ENCODE assay signal across 7 cellular contexts in genomic region chr5:143002459-143003327, GRCh38.
DNase-seq lines count a peak whose midpoint lies in the region; ATAC-seq and TF ChIP-seq lines count a peak whose summit lies in the region.

No MANE protein-coding gene starts in this region.

- H3K27me3 Mint-ChIP-seq in IgD-negative memory B cell: no peaks in the 10 kb centered on the region
- no peaks in the 10 kb centered on the region for H3K27me3 Mint-ChIP-seq in T-helper 2 cell treated with Interferon-gamma antibody and Interleukin-4, amounts not matched to agents 5 μg/mL and 100 μg/mL, for 36 hours (ENCODE audit: low read depth)
- no peaks in the 10 kb centered on the region for H3K27me3 Mint-ChIP-seq in stimulated activated memory B cell treated with anti-CD40 and anti-IgM and Interleukin-4, amounts not matched to agents 10 μg/mL and 1 μg/mL and 100 μg/mL, for 72 hours

- peak overlapping the region; percentile 82 for H3K27ac ChIP-seq in lower lobe of right lung

- TF ChIP-seq CTCF in GM12873 (IDR thresholded peaks at IDR 0.05; ENCODE audit: insufficient read depth, low read depth, low read length, missing control alignments): peak; percentile 74
- peak; percentile 50 for TF ChIP-seq CTCF in lower lobe of right lung (IDR thresholded peaks at IDR 0.05)

- no peaks in the 10 kb centered on the region for H3K36me3 ChIP-seq in lower lobe of right lung

- intact Hi-C loops in lower lobe of right lung (cut with DNase I): no loop called here

- H3K36me3 Mint-ChIP-seq in IgD-negative memory B cell: no peaks in the 10 kb centered on the region
- H3K36me3 Mint-ChIP-seq in T-helper 2 cell treated with Interferon-gamma antibody and Interleukin-4, amounts not matched to agents 5 μg/mL and 100 μg/mL, for 36 hours (ENCODE audit: low read depth): peaks cover 7% of the 10 kb centered on the region
- H3K36me3 Mint-ChIP-seq in stimulated activated memory B cell treated with anti-CD40 and anti-IgM and Interleukin-4, amounts not matched to agents 10 μg/mL and 1 μg/mL and 100 μg/mL, for 72 hours: no peaks in the 10 kb centered on the region

- peak; percentile 64 for DNase-seq in T-helper 2 cell treated with Interferon-gamma antibody and Interleukin-4, amounts not matched to agents 5 μg/mL and 100 μg/mL, for 36 hours (ENCODE audit: low spot score)
- peak; percentile 78 for DNase-seq in central memory CD4-positive, alpha-beta T cell
- DNase-seq in lower lobe of right lung: peak; percentile 52

- H3K4me1 ChIP-seq in lower lobe of right lung: peaks cover 61% of the 10 kb centered on the region

- H3K27me3 ChIP-seq in lower lobe of right lung (ENCODE audit: low read depth): no peaks in the 10 kb centered on the region

- no peaks in the 10 kb centered on the region for H3K9me3 Mint-ChIP-seq in IgD-negative memory B cell
- H3K9me3 Mint-ChIP-seq in T-helper 2 cell treated with Interferon-gamma antibody and Interleukin-4, amounts not matched to agents 5 μg/mL and 100 μg/mL, for 36 hours: peaks cover 3% of the 10 kb centered on the region
- H3K9me3 Mint-ChIP-seq in stimulated activated memory B cell treated with anti-CD40 and anti-IgM and Interleukin-4, amounts not matched to agents 10 μg/mL and 1 μg/mL and 100 μg/mL, for 72 hours: peaks cover 2% of the 10 kb centered on the region

- peak overlapping the region; percentile 17 for H3K4me3 ChIP-seq in lower lobe of right lung

- peak overlapping the region in 3 of 4 donors; percentile 52 to 78 (median 67) for H3K4me3 Mint-ChIP-seq in IgD-negative memory B cell
- H3K4me3 Mint-ChIP-seq in T-helper 2 cell treated with Interferon-gamma antibody and Interleukin-4, amounts not matched to agents 5 μg/mL and 100 μg/mL, for 36 hours: peak overlapping the region; percentile 66
- peak overlapping the region; percentile 15 for H3K4me3 Mint-ChIP-seq in stimulated activated memory B cell treated with anti-CD40 and anti-IgM and Interleukin-4, amounts not matched to agents 10 μg/mL and 1 μg/mL and 100 μg/mL, for 72 hours

- peaks cover 37 to 54% (median 40%) of the 10 kb centered on the region in 3 donors for H3K4me1 Mint-ChIP-seq in IgD-negative memory B cell
- peaks cover 64% of the 10 kb centered on the region for H3K4me1 Mint-ChIP-seq in T-helper 2 cell treated with Interferon-gamma antibody and Interleukin-4, amounts not matched to agents 5 μg/mL and 100 μg/mL, for 36 hours (ENCODE audit: low read depth)
- peaks cover 57% of the 10 kb centered on the region for H3K4me1 Mint-ChIP-seq in stimulated activated memory B cell treated with anti-CD40 and anti-IgM and Interleukin-4, amounts not matched to agents 10 μg/mL and 1 μg/mL and 100 μg/mL, for 72 hours

- peak; percentile 82 for ATAC-seq in GM21717 (IDR thresholded peaks at IDR 0.05; ENCODE audit: unreplicated experiment)
- peak; percentile 85 to 88 for ATAC-seq in lower lobe of right lung
- peak; percentile 92 for ATAC-seq in stimulated activated memory B cell treated with anti-CD40 and anti-IgM and Interleukin-4, amounts not matched to agents 10 μg/mL and 1 μg/mL and 100 μg/mL, for 72 hours

- H3K9me3 ChIP-seq in lower lobe of right lung: no peaks in the 10 kb centered on the region

- peak overlapping the region; percentile 86 to 92 (median 88) for H3K27ac Mint-ChIP-seq in IgD-negative memory B cell
- H3K27ac Mint-ChIP-seq in T-helper 2 cell treated with Interferon-gamma antibody and Interleukin-4, amounts not matched to agents 5 μg/mL and 100 μg/mL, for 36 hours: peak overlapping the region; percentile 97
- peak overlapping the region; percentile 82 for H3K27ac Mint-ChIP-seq in stimulated activated memory B cell treated with anti-CD40 and anti-IgM and Interleukin-4, amounts not matched to agents 10 μg/mL and 1 μg/mL and 100 μg/mL, for 72 hours

Comparison
In these comparisons a context has a peak if more than half of its experiments do, and no peak if none do; other contexts are left out.
1. Peak in every context shown above with its lines: DNase-seq, ATAC-seq, H3K4me3 ChIP-seq and H3K27ac ChIP-seq.
2. H3K4me3 Mint-ChIP-seq: peak in every context shown above with its lines; median percentile 67 in IgD-negative memory B cell; 66 in T-helper 2 cell treated with Interferon-gamma antibody and Interleukin-4, amounts not matched to agents 5 μg/mL and 100 μg/mL, for 36 hours; 15 in stimulated activated memory B cell treated with anti-CD40 and anti-IgM and Interleukin-4, amounts not matched to agents 10 μg/mL and 1 μg/mL and 100 μg/mL, for 72 hours.